ENCODE assay signal across 26 cellular contexts in the genomic region with DNA sequence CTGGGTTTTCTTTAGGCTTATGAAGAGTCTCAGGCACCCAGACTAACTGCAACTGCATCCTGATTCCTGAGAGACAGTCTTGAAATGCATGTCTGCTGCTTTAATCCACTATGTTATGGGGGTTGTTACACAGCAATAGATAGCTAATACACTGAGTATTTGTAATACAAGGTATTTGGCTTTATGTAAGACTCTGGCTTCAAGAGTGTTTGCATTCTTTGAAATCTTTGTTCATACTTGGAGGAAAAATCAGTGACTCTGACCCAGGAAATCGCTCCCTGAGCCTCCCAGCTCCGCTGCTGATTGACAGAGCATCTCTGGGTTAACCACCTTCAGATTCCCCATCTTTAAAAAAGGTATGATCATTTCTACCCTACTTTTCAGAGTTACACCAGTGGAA.
DNase-seq lines count a peak whose midpoint lies in the region; ATAC-seq and TF ChIP-seq lines count a peak whose summit lies in the region.
"Had no signal": no experiment of that assay in that cellular context is flagged by ENCODE, and none has a peak within 500 bp of the region (broad histone marks: within the 10 kb centered on the region; RNA-seq: fewer than 3 reads in every experiment).

No MANE protein-coding gene starts in this region.

- H2BK5ac ChIP-seq in neuronal stem cell (ENCODE audit: low read length): no peak overlapping the region

- no peak overlapping the region for H4K8ac ChIP-seq in neuronal stem cell (ENCODE audit: low read depth, low read length)

- no peak overlapping the region for H2BK15ac ChIP-seq in neuronal stem cell (ENCODE audit: low read length)

- no peak overlapping the region for H3K9ac ChIP-seq in neuronal stem cell (ENCODE audit: low read depth, low read length, poor library complexity)

- peak overlapping the region; percentile 66 for H3K27ac ChIP-seq in right cardiac atrium (ENCODE audit: low read length)
- H3K27ac ChIP-seq in right atrium auricular region: peak overlapping the region in 1 of 2 donors; percentile 7
- H3K27ac ChIP-seq in neuronal stem cell (replicated peaks; ENCODE audit: low read length): no peak overlapping the region
- H3K27ac ChIP-seq: Peyer's patch, SJCRH30 had no signal

- H3K36me3 ChIP-seq in right atrium auricular region (no peaks in the 10 kb centered on the region), neuronal stem cell (replicated peaks in 1 of 2; ENCODE audit: control insufficient read depth in 2 of 2, insufficient read depth in 2 of 2, low read length in 2 of 2) (no peaks in the 10 kb centered on the region)
- H3K36me3 ChIP-seq: gastrocnemius medialis, HAP-1, Peyer's patch, SJCRH30 had no signal

- H3K27me3 Mint-ChIP-seq in endothelial cell (ENCODE audit: unreplicated experiment): peaks cover 4% of the 10 kb centered on the region

- no peaks in the 10 kb centered on the region for H3K36me3 Mint-ChIP-seq in endothelial cell (ENCODE audit: low read depth, unreplicated experiment)
- H3K36me3 Mint-ChIP-seq: activated naive CD4-positive, alpha-beta T cell treated with anti-CD3 and anti-CD28 coated beads, Interleukin-2, amount 10 ng/mL, durations not matched to agents 7 days and 5 days; stimulated activated memory B cell treated with anti-CD40 and anti-IgM and Interleukin-4, amounts not matched to agents 10 μg/mL and 1 μg/mL and 100 μg/mL, for 72 hours had no signal

- ATAC-seq in right cardiac atrium: no peak
- ATAC-seq in GM21447 (IDR thresholded peaks at IDR 0.05; ENCODE audit: unreplicated experiment): no peak
- ATAC-seq: stimulated activated memory B cell treated with anti-CD40 and anti-IgM and Interleukin-4, amounts not matched to agents 10 μg/mL and 1 μg/mL and 100 μg/mL, for 72 hours had no signal

- peak overlapping the region; percentile 99 for H3K27ac Mint-ChIP-seq in endothelial cell (ENCODE audit: unreplicated experiment)
- H3K27ac Mint-ChIP-seq: activated naive CD4-positive, alpha-beta T cell treated with anti-CD3 and anti-CD28 coated beads, Interleukin-2, amount 10 ng/mL, durations not matched to agents 7 days and 5 days; stimulated activated memory B cell treated with anti-CD40 and anti-IgM and Interleukin-4, amounts not matched to agents 10 μg/mL and 1 μg/mL and 100 μg/mL, for 72 hours had no signal

- H2AK5ac ChIP-seq in neuronal stem cell (ENCODE audit: low read depth, low read length): no peak overlapping the region

- no peak overlapping the region for H4K91ac ChIP-seq in neuronal stem cell (ENCODE audit: low read depth, low read length, poor library complexity)

- 57% methylated on average over 2 of the region's 2 CpGs for WGBS in right cardiac atrium
- WGBS in neuronal stem cell (ENCODE audit: extremely low coverage in 2 of 2, insufficient read length in 2 of 2, insufficient replicate concordance in 1 of 2), 2 donors: no CpG with 5 or more reads among the region's 2 CpGs

- no peaks in the 10 kb centered on the region for H3K9me3 ChIP-seq in right cardiac atrium (ENCODE audit: control insufficient read depth, low read length)
- H3K9me3 ChIP-seq in right atrium auricular region: no peaks in the 10 kb centered on the region
- peaks cover 0 to 3% of the 10 kb centered on the region in 2 donors for H3K9me3 ChIP-seq in neuronal stem cell (replicated peaks in 1 of 2; ENCODE audit: control insufficient read depth in 2 of 2, insufficient read depth in 1 of 2, low read depth in 1 of 2, low read length in 2 of 2)
- H3K9me3 ChIP-seq: gastrocnemius medialis, HAP-1, Peyer's patch, SJCRH30 had no signal

- DNase-seq in right cardiac atrium: no peak
- DNase-seq in right atrium auricular region (ENCODE audit: low spot score): no peak
- DNase-seq in endothelial cell (ENCODE audit: low spot score): no peak
- no peak for DNase-seq in neuronal stem cell (ENCODE audit: low spot score)
- no peak for DNase-seq in NCI-H1092 (lab: John Stamatoyannopoulos, UW)
- DNase-seq in AG08395 (ENCODE audit: low spot score): no peak
- no peak for DNase-seq in stimulated activated CD4-positive, alpha-beta T cell treated with anti-CD3 and anti-CD28 coated beads, Interleukin-4, amount 100 ng/mL, for 24 hours
- DNase-seq: activated CD4-positive, alpha-beta T cell treated with anti-CD3 and anti-CD28 coated beads for 48 hours; activated naive CD4-positive, alpha-beta T cell treated with anti-CD3 and anti-CD28 coated beads, Interleukin-2, amount 10 ng/mL, durations not matched to agents 7 days and 5 days; activated T-cell treated with anti-CD3 and anti-CD28 coated beads, Interleukin-2, amount 50 U/mL, for 48 hours; erythroblast; gastrocnemius medialis; kidney glomerular epithelial cell; MM.1S; naive B cell; NCI-H1436 treated with DMSO at 0.1 percent for 48 hours; NCI-H510A; Peyer's patch; posterior cingulate gyrus; stimulated activated CD4-positive, alpha-beta T cell treated with anti-CD3 and anti-CD28 coated beads, Interleukin-1b, Interleukin-23, amount 100 ng/mL, for 48 hours had no signal

- no peaks in the 10 kb centered on the region for H3K9me3 Mint-ChIP-seq in endothelial cell (ENCODE audit: unreplicated experiment)
- H3K9me3 Mint-ChIP-seq: activated naive CD4-positive, alpha-beta T cell treated with anti-CD3 and anti-CD28 coated beads, Interleukin-2, amount 10 ng/mL, durations not matched to agents 7 days and 5 days; central memory CD8-positive, alpha-beta T cell; stimulated activated memory B cell treated with anti-CD40 and anti-IgM and Interleukin-4, amounts not matched to agents 10 μg/mL and 1 μg/mL and 100 μg/mL, for 72 hours had no signal

- intact Hi-C loops in right cardiac atrium (cut with DNase I): no loop called here

- H3K4me1 ChIP-seq in right cardiac atrium (ENCODE audit: control insufficient read depth, insufficient read depth, low read length): peaks cover 2% of the 10 kb centered on the region
- H3K4me1 ChIP-seq in right atrium auricular region: peaks cover 0 to 5% of the 10 kb centered on the region in 2 donors
- H3K4me1 ChIP-seq in neuronal stem cell (ENCODE audit: control insufficient read depth in 2 of 2, insufficient read depth in 1 of 2, low read depth in 1 of 2, low read length in 2 of 2): peaks cover 3 to 6% of the 10 kb centered on the region in 2 donors
- H3K4me1 ChIP-seq: HAP-1, Peyer's patch had no signal

- H3K4me1 Mint-ChIP-seq in endothelial cell (ENCODE audit: unreplicated experiment): peaks cover 43% of the 10 kb centered on the region
- H3K4me1 Mint-ChIP-seq: central memory CD8-positive, alpha-beta T cell had no signal

- H2BK120ac ChIP-seq in neuronal stem cell (ENCODE audit: low read depth, low read length): no peak overlapping the region

- no peak overlapping the region for H3K18ac ChIP-seq in neuronal stem cell (ENCODE audit: low read length)

- no peak overlapping the region for H3K23ac ChIP-seq in neuronal stem cell (ENCODE audit: low read depth, low read length, poor library complexity)

- H3K79me1 ChIP-seq in neuronal stem cell (ENCODE audit: low read depth, low read length): no peaks in the 10 kb centered on the region

- no peak overlapping the region for H3K4me2 ChIP-seq in neuronal stem cell (ENCODE audit: insufficient read depth, low read length, poor library complexity, severe bottlenecking)

- peak overlapping the region; percentile 87 for H2AFZ ChIP-seq in neuronal stem cell (ENCODE audit: low read length)

- no peak overlapping the region for H3K4ac ChIP-seq in neuronal stem cell (ENCODE audit: low read length)

- no peak overlapping the region for H2BK12ac ChIP-seq in neuronal stem cell (ENCODE audit: low read length)

- H3K27me3 ChIP-seq in right cardiac atrium (ENCODE audit: control insufficient read depth, insufficient read depth) (no peaks in the 10 kb centered on the region), right atrium auricular region (no peaks in the 10 kb centered on the region), neuronal stem cell (ENCODE audit: control insufficient read depth in 3 of 3, insufficient read depth in 3 of 3, low read depth in 1 of 3, low read length in 3 of 3) (no peaks in the 10 kb centered on the region)
- H3K27me3 ChIP-seq: gastrocnemius medialis, Peyer's patch, SJCRH30 had no signal

- TF ChIP-seq CTCF in right atrium auricular region (IDR thresholded peaks at IDR 0.05): no peak
- no peak for TF ChIP-seq CTCF in endothelial cell (IDR thresholded peaks at IDR 0.05; ENCODE audit: unreplicated experiment)

- no peak overlapping the region for H3K14ac ChIP-seq in neuronal stem cell (ENCODE audit: low read length)

- no peak overlapping the region for H3K4me3 Mint-ChIP-seq in endothelial cell (ENCODE audit: unreplicated experiment)
- H3K4me3 Mint-ChIP-seq: activated naive CD4-positive, alpha-beta T cell treated with anti-CD3 and anti-CD28 coated beads, Interleukin-2, amount 10 ng/mL, durations not matched to agents 7 days and 5 days; central memory CD8-positive, alpha-beta T cell; naive B cell; stimulated activated memory B cell treated with anti-CD40 and anti-IgM and Interleukin-4, amounts not matched to agents 10 μg/mL and 1 μg/mL and 100 μg/mL, for 72 hours had no signal

- H3K4me3 ChIP-seq in right cardiac atrium (ENCODE audit: low read length) (no peak overlapping the region), right atrium auricular region (no peak overlapping the region), neuronal stem cell (ENCODE audit: low read length in 2 of 2) (no peak overlapping the region)
- H3K4me3 ChIP-seq: HAP-1, Peyer's patch, SJCRH30, skin epidermis had no signal
